Comparison of ENCODE assay signal across 13 cellular contexts in the genomic region with DNA sequence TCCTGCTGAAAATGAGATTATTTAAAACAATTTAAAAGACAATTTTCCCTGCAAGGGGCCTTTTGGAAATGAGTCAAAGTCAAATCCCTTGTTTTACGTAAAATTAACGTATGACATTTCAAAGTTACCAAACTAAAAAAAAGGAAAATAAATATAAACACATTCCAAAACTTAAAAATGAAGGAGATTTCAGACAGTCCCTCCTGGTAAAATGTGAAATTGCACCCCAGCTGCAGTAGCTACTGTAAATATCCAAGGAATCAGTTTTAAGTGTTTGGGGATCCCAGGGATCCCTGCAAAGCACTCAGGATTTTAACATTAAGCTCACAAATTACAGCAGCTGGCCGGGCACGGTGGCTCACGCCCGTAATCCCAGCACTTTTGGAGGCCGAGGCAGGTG.
DNase-seq lines count a peak whose midpoint lies in the region; ATAC-seq and TF ChIP-seq lines count a peak whose summit lies in the region.
"Had no signal": no experiment of that assay in that cellular context is flagged by ENCODE, and none has a peak within 500 bp of the region (broad histone marks: within the 10 kb centered on the region; RNA-seq: fewer than 3 reads in every experiment).

No MANE protein-coding gene starts in this region.

- no peak for ATAC-seq in right lobe of liver
- ATAC-seq in HG02973 (IDR thresholded peaks at IDR 0.05; ENCODE audit: unreplicated experiment) = no peak

- H3K4me2 ChIP-seq in parathyroid adenoma (ENCODE audit: low read length) = no peak overlapping the region

- DNase-seq in AG09319 (ENCODE audit: extremely low read depth, low read depth) (no peak), SK-N-MC (ENCODE audit: low read depth, low spot score) (no peak), fibroblast of mammary gland (ENCODE audit: low read depth) (no peak), right lobe of liver (no peak), COLO829 (ENCODE audit: low spot score) (no peak), hypothalamus (lab: John Stamatoyannopoulos, UW) (no peak)
- DNase-seq: activated CD4-positive, CD25-positive, alpha-beta regulatory T cell treated with anti-CD3 and anti-CD28 coated beads, Interleukin-2, amount 50 U/mL, for 72 hours; activated T-cell treated with anti-CD3 and anti-CD28 coated beads, Interleukin-2, amount 50 U/mL, for 24 hours; amniotic stem cell; NCI-H774; stimulated activated CD4-positive, alpha-beta T cell treated with anti-CD3 and anti-CD28 coated beads, Interleukin-15, amount 100 ng/mL, for 24 hours had no signal

- H3K27me3 ChIP-seq in parathyroid adenoma (ENCODE audit: control insufficient read depth, insufficient read depth, low read length) (no peaks in the 10 kb centered on the region), right lobe of liver (no peaks in the 10 kb centered on the region)

- TF ChIP-seq CTCF in AG09319 (IDR thresholded peaks at IDR 0.05; ENCODE audit: low read depth, low read length) (peak; percentile 12; the same call in 1 of the 2 replicates), fibroblast of mammary gland (conservative IDR thresholded peaks at IDR 0.05; ENCODE audit: control insufficient read depth, insufficient read depth, low read depth, low read length) (peak; percentile 11), parathyroid adenoma (IDR thresholded peaks at IDR 0.05) (no peak), right lobe of liver (IDR thresholded peaks at IDR 0.05) (no peak)

- 83% methylated on average over 7 of the region's 7 CpGs for WGBS in right lobe of liver (ENCODE audit: insufficient coverage, low coverage, low lambda C conversion rate, missing lambda C conversion rate)

- no peaks in the 10 kb centered on the region for H3K9me3 ChIP-seq in SK-N-MC (ENCODE audit: low read depth, low read length)
- H3K9me3 ChIP-seq in parathyroid adenoma (ENCODE audit: control insufficient read depth, low read length) = no peaks in the 10 kb centered on the region
- H3K9me3 ChIP-seq in right lobe of liver = no peaks in the 10 kb centered on the region

- TF ChIP-seq POLR2A in right lobe of liver (IDR thresholded peaks at IDR 0.05) = no peak

- H3K4me3 ChIP-seq in SK-N-MC (peak overlapping the region; percentile 46), fibroblast of mammary gland (ENCODE audit: control insufficient read depth, low read depth, low read length) (no peak overlapping the region), parathyroid adenoma (ENCODE audit: low read depth, low read length) (no peak overlapping the region), right lobe of liver (no peak overlapping the region)

- H3K4me1 ChIP-seq in parathyroid adenoma (no peaks in the 10 kb centered on the region), right lobe of liver (peaks cover 0 to 18% (median 0%) of the 10 kb centered on the region in 4 donors)

- H3K79me2 ChIP-seq in parathyroid adenoma = no peaks in the 10 kb centered on the region

- H3K36me3 ChIP-seq in SK-N-MC (ENCODE audit: insufficient read depth, low read length) (no peaks in the 10 kb centered on the region), parathyroid adenoma (ENCODE audit: control insufficient read depth, insufficient read depth, low read length) (no peaks in the 10 kb centered on the region), right lobe of liver (no peaks in the 10 kb centered on the region)

- H3K27ac ChIP-seq in SK-N-MC = peak overlapping the region; percentile 93
- peak overlapping the region; percentile 68 for H3K27ac ChIP-seq in parathyroid adenoma
- H3K27ac ChIP-seq in right lobe of liver = no peak overlapping the region

- intact Hi-C loops in right lobe of liver (cut with DNase I) = no loop called here

- no peak overlapping the region for H2AFZ ChIP-seq in parathyroid adenoma

- peak overlapping the region; percentile 27 for H3K9ac ChIP-seq in SK-N-MC (ENCODE audit: insufficient read length)
- H3K9ac ChIP-seq in parathyroid adenoma = no peak overlapping the region

Comparison
In these comparisons a context has a peak if more than half of its experiments do, and no peak if none do; other contexts are left out.
1. CTCF ChIP-seq: peak in AG09319 (single experiment) and fibroblast of mammary gland (single experiment); none in parathyroid adenoma (single experiment) and right lobe of liver (0 of 4).
2. H3K27ac ChIP-seq: peak in SK-N-MC (single experiment) and parathyroid adenoma (single experiment); none in right lobe of liver (0 of 3).